Comparison of ENCODE assay signal across 1 cellular context in genomic region chr3:170344971-170345370, GRCh38.
TF ChIP-seq lines count a peak whose summit lies in the region.

No MANE protein-coding gene starts in this region.

TF ChIP-seq in H1, 55 proteins besides CTCF, POLR2A, EP300 and RAD21:
- TF ChIP-seq JUN (IDR thresholded peaks at IDR 0.05; ENCODE audit: low read depth, low read length) (no peak), RFX5 (IDR thresholded peaks at IDR 0.05; ENCODE audit: borderline replicate concordance, low read depth, low read length) (no peak), MAFK (IDR thresholded peaks at IDR 0.05; ENCODE audit: low read depth, low read length) (peak; percentile 39)
